ENCODE assay signal across 20 cellular contexts in genomic region chr2:2174956-2175355, GRCh38.
"Had no signal": no experiment of that assay in that cellular context is flagged by ENCODE, and none has a peak within 500 bp of the region (broad histone marks: within the 10 kb centered on the region; RNA-seq: fewer than 3 reads in every experiment).

No MANE protein-coding gene starts in this region.

- H3K9me3 Mint-ChIP-seq: activated CD4-positive, alpha-beta memory T cell treated with anti-CD3 and anti-CD28 coated beads, Interleukin-2, amount 10 ng/mL, durations not matched to agents 7 days and 5 days; activated CD4-positive, alpha-beta T cell treated with anti-CD3 and anti-CD28 coated beads, Interleukin-2, amount 10 ng/mL, durations not matched to agents 7 days and 5 days; activated T-cell treated with anti-CD3 and anti-CD28 coated beads, Interleukin-2, amount 50 U/mL, for 24 hours; activated T-cell treated with anti-CD3 and anti-CD28 coated beads, Interleukin-2, amount 50 U/mL, for 72 hours had no signal

- H3K27me3 Mint-ChIP-seq: activated CD4-positive, alpha-beta memory T cell treated with anti-CD3 and anti-CD28 coated beads, Interleukin-2, amount 10 ng/mL, durations not matched to agents 7 days and 5 days; activated CD4-positive, alpha-beta T cell treated with anti-CD3 and anti-CD28 coated beads, Interleukin-2, amount 10 ng/mL, durations not matched to agents 7 days and 5 days had no signal

- H3K4me3 Mint-ChIP-seq: activated CD4-positive, alpha-beta memory T cell treated with anti-CD3 and anti-CD28 coated beads, Interleukin-2, amount 10 ng/mL, durations not matched to agents 7 days and 5 days; activated CD4-positive, alpha-beta T cell treated with anti-CD3 and anti-CD28 coated beads, Interleukin-2, amount 10 ng/mL, durations not matched to agents 7 days and 5 days; activated naive CD8-positive, alpha-beta T cell; activated T-cell treated with anti-CD3 and anti-CD28 coated beads, Interleukin-2, amount 50 U/mL, for 24 hours; activated T-cell treated with anti-CD3 and anti-CD28 coated beads, Interleukin-2, amount 50 U/mL, for 72 hours had no signal

- H3K36me3 Mint-ChIP-seq: activated naive CD8-positive, alpha-beta T cell had no signal

- DNase-seq: activated CD4-positive, alpha-beta memory T cell treated with anti-CD3 and anti-CD28 coated beads, Interleukin-2, amount 10 ng/mL, durations not matched to agents 7 days and 5 days; activated CD4-positive, alpha-beta T cell treated with anti-CD3 and anti-CD28 coated beads for 1 hour; activated CD4-positive, alpha-beta T cell treated with anti-CD3 and anti-CD28 coated beads for 4 hours; activated CD4-positive, alpha-beta T cell treated with anti-CD3 and anti-CD28 coated beads, Interleukin-2, amount 10 ng/mL, durations not matched to agents 7 days and 5 days; activated CD4-positive, alpha-beta T cell treated with anti-CD3 and anti-CD28 coated beads, Interleukin-2, amount 50 U/mL, for 4 hours; activated CD8-positive, alpha-beta memory T cell treated with anti-CD3 and anti-CD28 coated beads, Interleukin-2, amount 50 U/mL, for 48 hours; activated gamma-delta T cell; activated naive CD4-positive, alpha-beta T cell; activated naive CD4-positive, alpha-beta T cell treated with anti-CD3 and anti-CD28 coated beads, Interleukin-2, amount 50 U/mL, for 16 hours; activated T-cell treated with anti-CD3 and anti-CD28 coated beads for 4 hours; activated T-cell treated with anti-CD3 and anti-CD28 coated beads, Interleukin-2, amount 50 U/mL, for 24 hours; activated T-cell treated with anti-CD3 and anti-CD28 coated beads, Interleukin-2, amount 50 U/mL, for 72 hours; amniotic stem cell; cortex of kidney; dermis blood vessel endothelial cell; effector CD4-positive, alpha-beta T cell; foreskin fibroblast; T-helper 2 cell had no signal

- H3K27ac ChIP-seq: epithelial cell of prostate had no signal

- H3K27ac Mint-ChIP-seq: activated CD4-positive, alpha-beta memory T cell treated with anti-CD3 and anti-CD28 coated beads, Interleukin-2, amount 10 ng/mL, durations not matched to agents 7 days and 5 days; activated CD4-positive, alpha-beta T cell treated with anti-CD3 and anti-CD28 coated beads, Interleukin-2, amount 10 ng/mL, durations not matched to agents 7 days and 5 days; activated naive CD8-positive, alpha-beta T cell; activated T-cell treated with anti-CD3 and anti-CD28 coated beads, Interleukin-2, amount 50 U/mL, for 24 hours; activated T-cell treated with anti-CD3 and anti-CD28 coated beads, Interleukin-2, amount 50 U/mL, for 72 hours had no signal

- H3K4me1 Mint-ChIP-seq: activated CD4-positive, alpha-beta memory T cell treated with anti-CD3 and anti-CD28 coated beads, Interleukin-2, amount 10 ng/mL, durations not matched to agents 7 days and 5 days; activated CD4-positive, alpha-beta T cell treated with anti-CD3 and anti-CD28 coated beads, Interleukin-2, amount 10 ng/mL, durations not matched to agents 7 days and 5 days had no signal

- ATAC-seq: activated T-cell treated with anti-CD3 and anti-CD28 coated beads, Interleukin-2, amount 50 U/mL, for 72 hours had no signal
